ENCODE assay signal across 18 cellular contexts in the genomic region with DNA sequence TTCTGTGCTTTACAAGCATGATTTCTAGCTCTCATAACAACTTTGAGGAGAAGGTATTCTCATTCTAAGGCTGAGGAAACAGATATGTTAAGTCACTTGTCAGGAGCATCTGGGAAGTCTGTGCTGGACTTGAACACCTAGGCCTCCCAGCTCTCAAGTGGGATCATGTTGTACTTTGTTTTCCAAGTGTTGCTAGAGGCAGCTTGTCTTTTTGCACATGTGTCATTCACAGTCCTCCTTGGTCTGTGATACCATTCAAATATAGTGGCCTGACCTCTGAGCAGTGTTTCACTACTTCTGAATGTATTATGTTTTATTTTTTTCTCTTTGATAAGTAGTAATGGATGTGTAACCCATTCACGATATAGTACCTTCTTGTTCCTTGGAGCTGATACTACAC. TPM values are rescaled to one million over a fixed set of nuclear protein-coding genes. Genes with fewer than 3 reads are reported as not detected.
DNase-seq lines count a peak whose midpoint lies in the region; ATAC-seq and TF ChIP-seq lines count a peak whose summit lies in the region.
"Had no signal": no experiment of that assay in that cellular context is flagged by ENCODE, and none has a peak within 500 bp of the region (broad histone marks: within the 10 kb centered on the region; RNA-seq: fewer than 3 reads in every experiment).

No MANE protein-coding gene starts in this region.

- H3K4me1 ChIP-seq in heart left ventricle: peaks cover 0 to 42% (median 10%) of the 10 kb centered on the region in 12 donors
- H3K4me1 ChIP-seq: BE2C had no signal

- no peak overlapping the region for H3K4me3 ChIP-seq in heart left ventricle

- peak overlapping the region; percentile 54 for H3K27ac Mint-ChIP-seq in mesothelial cell of epicardium
- peak overlapping the region; percentile 87 for H3K27ac Mint-ChIP-seq in type B pancreatic cell
- H3K27ac Mint-ChIP-seq: CD4-positive, CD25-positive, alpha-beta regulatory T cell; CD8-positive, alpha-beta memory T cell had no signal

- H3K9me3 Mint-ChIP-seq in mesothelial cell of epicardium (peaks cover 14% of the 10 kb centered on the region), type B pancreatic cell (peaks cover 5% of the 10 kb centered on the region)

- H3K27me3 ChIP-seq in heart left ventricle: no peaks in the 10 kb centered on the region
- H3K27me3 ChIP-seq: BE2C had no signal

- no peaks in the 10 kb centered on the region for H3K36me3 ChIP-seq in heart left ventricle
- H3K36me3 ChIP-seq: BE2C had no signal

- WGBS in heart left ventricle, 4 donors: 59 to 92% (median 71%) methylated on average over 1 of the region's 1 CpG

- H3K4me3 Mint-ChIP-seq in mesothelial cell of epicardium: no peak overlapping the region
- peak overlapping the region; percentile 46 for H3K4me3 Mint-ChIP-seq in type B pancreatic cell
- H3K4me3 Mint-ChIP-seq: CD4-positive, CD25-positive, alpha-beta regulatory T cell; CD8-positive, alpha-beta memory T cell; H9; IgD-negative memory B cell had no signal

- TF ChIP-seq CTCF in heart left ventricle (IDR thresholded peaks at IDR 0.05) (no peak), mesothelial cell of epicardium (IDR thresholded peaks at IDR 0.05; ENCODE audit: unreplicated experiment) (no peak), type B pancreatic cell (conservative IDR thresholded peaks at IDR 0.05) (no peak)

- H3K9me3 ChIP-seq in heart left ventricle: peaks cover 0 to 13% (median 0%) of the 10 kb centered on the region in 12 donors
- H3K9me3 ChIP-seq: BE2C had no signal

- no peak overlapping the region for H3K27ac ChIP-seq in heart left ventricle

- H3K27me3 Mint-ChIP-seq in mesothelial cell of epicardium (ENCODE audit: low read depth) (no peaks in the 10 kb centered on the region), type B pancreatic cell (no peaks in the 10 kb centered on the region)
- H3K27me3 Mint-ChIP-seq: CD8-positive, alpha-beta memory T cell; IgD-negative memory B cell had no signal

- peak; percentile 71 for ATAC-seq in Right ventricle myocardium superior (ENCODE audit: poor library complexity)
- peak; percentile 44 to 85 (median 60) for ATAC-seq in heart left ventricle
- ATAC-seq: HepG2 had no signal

- DNase-seq in Right ventricle myocardium superior: no peak
- DNase-seq in cardiac septum (ENCODE audit: low spot score): no peak
- no peak for DNase-seq in heart left ventricle
- no peak for DNase-seq in mesothelial cell of epicardium (ENCODE audit: low spot score in 2 of 2, unreplicated experiment in 2 of 2)
- no peak for DNase-seq in type B pancreatic cell (ENCODE audit: extremely low spot score, unreplicated experiment)
- DNase-seq in NCI-H2171 treated with DMSO at 0.1 percent for 48 hours (lab: John Stamatoyannopoulos, UW): no peak
- DNase-seq in foreskin melanocyte: no peak
- no peak for DNase-seq in D341Med (ENCODE audit: low spot score)
- DNase-seq: ACHN; BE2C; C1 segment of cervical spinal cord; CD4-positive, CD25-positive, alpha-beta regulatory T cell; CD8-positive, alpha-beta memory T cell; COR-L47; GF-D8; H9 had no signal

- no peak for TF ChIP-seq POLR2A in heart left ventricle (IDR thresholded peaks at IDR 0.05)

- H3K36me3 Mint-ChIP-seq in mesothelial cell of epicardium (peaks cover 13% of the 10 kb centered on the region), type B pancreatic cell (peaks cover 4% of the 10 kb centered on the region)

- H3K4me1 Mint-ChIP-seq in mesothelial cell of epicardium (peaks cover 43% of the 10 kb centered on the region), type B pancreatic cell (ENCODE audit: unreplicated experiment) (peaks cover 45% of the 10 kb centered on the region)

- intact Hi-C loops in Right ventricle myocardium superior (cut with DNase I) (no loop called here), cardiac septum (cut with DNase I) (no loop called here), heart left ventricle (cut with DNase I) (loop anchor here in 1 of 10 donors (10.0 kb wide), 1 partner anchor 408 kb away; a partner anchor contains a TSS)

RNA-seq across cellular contexts. Expression of a gene that starts 21.2 kb away (rescaled TPM):
- total RNA-seq in Right ventricle myocardium superior: 6.6 TPM
- 6.7 TPM for total RNA-seq in cardiac septum
- total RNA-seq in heart left ventricle: 10 to 100 TPM in 2 of 9 donors, 1 to 10 TPM in 7; 4.5 to 14.9 (median 6.9) TPM
- polyA plus RNA-seq in heart left ventricle: 1 to 10 TPM; 1.9 to 3.8 TPM
- total RNA-seq in mesothelial cell of epicardium: 33.9 to 35.9 TPM (median 34.8 TPM) in 3 replicates
- 22.4 and 24.6 TPM in 2 replicates for total RNA-seq in type B pancreatic cell (ENCODE audit: low replicate concordance)
